In the genomic region with DNA sequence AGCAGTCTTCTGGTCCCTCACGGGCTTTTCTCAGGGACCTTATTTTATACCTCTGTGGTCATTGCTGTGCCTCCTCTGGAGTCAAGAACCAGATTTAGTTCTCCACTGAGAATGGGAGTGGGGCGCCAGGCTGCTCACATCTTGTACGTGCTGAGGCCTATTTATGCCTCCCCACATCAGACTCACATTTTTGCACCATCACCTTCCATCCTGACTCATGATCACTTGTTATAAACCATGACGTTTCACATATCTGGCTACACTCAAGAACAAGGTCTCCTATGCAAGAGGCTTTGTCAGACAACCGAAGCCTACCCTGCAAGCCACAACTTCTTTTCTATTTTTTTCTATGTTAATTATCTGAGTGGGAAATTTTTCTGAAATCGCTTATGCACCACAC, we compare ENCODE assay signal across 23 cellular contexts. TPM values are rescaled to one million over a fixed set of nuclear protein-coding genes. Genes with fewer than 3 reads are reported as not detected.
DNase-seq lines count a peak whose midpoint lies in the region; ATAC-seq and TF ChIP-seq lines count a peak whose summit lies in the region.
"Had no signal": no experiment of that assay in that cellular context is flagged by ENCODE, and none has a peak within 500 bp of the region (broad histone marks: within the 10 kb centered on the region; RNA-seq: fewer than 3 reads in every experiment).

No MANE protein-coding gene starts in this region.

- peak; percentile 9 to 18 for TF ChIP-seq POLR2A in gastrocnemius medialis (IDR thresholded peaks at IDR 0.05)

- in situ Hi-C loops in gastrocnemius medialis (cut with MboI; ENCODE audit: low sequenced_read_pairs in 4 of 4), result no loop called here

- H3K4me3 ChIP-seq in fibroblast of mammary gland (ENCODE audit: control insufficient read depth, low read depth, low read length), result no peak overlapping the region
- no peak overlapping the region for H3K4me3 ChIP-seq in gastrocnemius medialis
- H3K4me3 ChIP-seq: SJCRH30 had no signal

- peak; percentile 52 for DNase-seq in OCI-M1 (lab: John Stamatoyannopoulos, UW)
- peak; percentile 80 for DNase-seq in fibroblast of mammary gland (ENCODE audit: low read depth)
- peak in 1 of 2 donors; percentile 19 for DNase-seq in gastrocnemius medialis
- no peak for DNase-seq in DMS153 treated with DMSO at 0.1 percent for 48 hours (lab: John Stamatoyannopoulos, UW; ENCODE audit: unreplicated experiment)
- DNase-seq in stimulated activated CD4-positive, alpha-beta T cell treated with anti-CD3 and anti-CD28 coated beads, Interleukin-2, amount 100 ng/mL, for 24 hours, result no peak
- no peak for DNase-seq in DMS79 (lab: John Stamatoyannopoulos, UW)
- DNase-seq: activated naive CD4-positive, alpha-beta T cell treated with anti-CD3 and anti-CD28 coated beads for 36 hours; activated T-cell treated with anti-CD3 and anti-CD28 coated beads, Interleukin-2, amount 50 U/mL, for 4 hours; anterior cingulate cortex; CD8-positive, alpha-beta memory T cell; central memory CD4-positive, alpha-beta T cell; DMS153; foreskin melanocyte; GDM1; naive thymus-derived CD4-positive, alpha-beta T cell; NCI-H1092; NCI-H2029; retina; SJCRH30; stimulated activated CD4-positive, alpha-beta T cell treated with anti-CD3 and anti-CD28 coated beads, Interleukin-12 subunit alpha, Interleukin-12 subunit beta, amount 100 ng/mL, for 4 hours; T-helper 1 cell had no signal

- peak overlapping the region in 1 of 4 donors; percentile 49 for H3K27ac ChIP-seq in gastrocnemius medialis
- H3K27ac ChIP-seq: SJCRH30 had no signal

- no peaks in the 10 kb centered on the region for H3K4me1 ChIP-seq in gastrocnemius medialis

- no peak for TF ChIP-seq CTCF in fibroblast of mammary gland (conservative IDR thresholded peaks at IDR 0.05; ENCODE audit: control insufficient read depth, insufficient read depth, low read depth, low read length)
- no peak for TF ChIP-seq CTCF in gastrocnemius medialis (IDR thresholded peaks at IDR 0.05 in 4 of 5, conservative IDR thresholded peaks at IDR 0.05 in 1 of 5)

- H3K27me3 ChIP-seq in gastrocnemius medialis, result peaks cover 0 to 4% (median 0%) of the 10 kb centered on the region in 3 donors
- H3K27me3 ChIP-seq: SJCRH30 had no signal

- no peaks in the 10 kb centered on the region for H3K36me3 ChIP-seq in gastrocnemius medialis
- H3K36me3 ChIP-seq: SJCRH30 had no signal

- intact Hi-C loops in gastrocnemius medialis (cut with DNase I; ENCODE audit: low total_unique reads), result no loop called here

- ATAC-seq in gastrocnemius medialis (peak in 1 of 2 donors; percentile 32), HG02973 (IDR thresholded peaks at IDR 0.05; ENCODE audit: unreplicated experiment) (no peak)
- ATAC-seq: activated T-cell treated with anti-CD3 and anti-CD28 coated beads, Interleukin-2, amount 50 U/mL, for 4 hours; naive thymus-derived CD4-positive, alpha-beta T cell; Panc1 had no signal

- H3K9me3 ChIP-seq in gastrocnemius medialis, result no peaks in the 10 kb centered on the region
- H3K9me3 ChIP-seq: SJCRH30 had no signal

RNA-seq across cellular contexts. Expression of a gene that starts 10.7 kb away (rescaled TPM):
- 10 to 100 TPM in 3 of 4 donors, 1 to 10 TPM in 1; 1.6 to 43.5 (median 11.0) TPM for total RNA-seq in gastrocnemius medialis

Comparison
In these comparisons a context has a peak if more than half of its experiments do, and no peak if none do; other contexts are left out.
1. DNase-seq: peak in OCI-M1 (single experiment) and fibroblast of mammary gland (single experiment); none in DMS153 treated with DMSO at 0.1 percent for 48 hours (single experiment), stimulated activated CD4-positive, alpha-beta T cell treated with anti-CD3 and anti-CD28 coated beads, Interleukin-2, amount 100 ng/mL, for 24 hours (0 of 2) and DMS79 (single experiment).